Comparison of ENCODE assay signal across 18 cellular contexts in the genomic region with DNA sequence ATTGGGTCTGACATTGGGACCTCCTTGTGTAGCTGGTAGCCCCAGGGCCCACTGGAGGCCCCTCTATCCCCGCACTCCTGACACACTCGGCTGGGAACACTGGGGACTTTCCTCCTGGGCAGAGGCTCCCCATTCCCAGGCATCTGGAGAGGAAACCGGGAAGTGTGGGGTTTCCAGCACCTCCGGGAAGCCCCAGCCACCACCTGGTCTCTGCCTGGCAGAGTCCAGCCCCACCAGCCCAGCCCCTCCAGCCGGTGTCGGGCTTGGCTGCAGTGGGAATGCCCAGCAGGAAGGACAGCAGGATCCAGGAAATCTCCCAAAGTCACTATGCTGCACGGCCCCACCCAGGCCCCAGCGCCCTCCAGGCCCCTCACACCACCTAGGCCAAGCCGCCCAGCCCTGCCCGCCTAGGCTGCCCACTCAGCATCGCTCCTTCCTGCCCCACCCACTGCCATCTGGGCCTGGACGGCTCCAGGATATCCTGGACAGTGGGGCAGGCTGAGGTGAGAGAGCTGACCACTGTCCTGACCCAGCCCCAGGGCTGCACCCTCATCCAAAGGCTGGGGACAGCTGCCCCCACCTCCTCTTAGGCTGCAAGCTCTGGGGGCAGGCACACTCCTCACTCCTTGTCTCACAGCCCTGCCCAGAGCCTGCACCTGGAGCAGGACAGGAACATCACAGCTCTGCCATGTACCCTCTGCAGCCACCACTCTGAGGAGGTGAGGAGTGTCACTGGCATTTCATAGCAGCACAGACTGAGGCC. TPM values are rescaled to one million over a fixed set of nuclear protein-coding genes. Genes with fewer than 3 reads are reported as not detected.
A peak's percentile ranks its signal among the peaks of the same experiment; 100 is the strongest.
DNase-seq lines count a peak whose midpoint lies in the region; ATAC-seq, FAIRE-seq and TF ChIP-seq lines count a peak whose summit lies in the region.
"Had no signal": no experiment of that assay in that cellular context is flagged by ENCODE, and none has a peak within 500 bp of the region (broad histone marks: within the 10 kb centered on the region; RNA-seq: fewer than 3 reads in every experiment).

No MANE protein-coding gene starts in this region.

- H3K4me1 ChIP-seq in K562 (replicated peaks in 1 of 2; ENCODE audit: control insufficient read depth in 2 of 2, insufficient read depth in 2 of 2, low read length in 2 of 2) (peaks cover 4 to 60% of the 10 kb centered on the region in 2 experiments; a peak in 4 of 5 replicates), left lung (peaks cover 0 to 9% of the 10 kb centered on the region in 2 donors)

- peaks cover 3% of the 10 kb centered on the region for H3K9me1 ChIP-seq in K562 (ENCODE audit: control insufficient read depth, insufficient read depth, low read length)

- TF ChIP-seq POLR2A in K562 (conservative IDR thresholded peaks at IDR 0.05) = no peak

- POLR2A ChIA-PET in activated naive CD8-positive, alpha-beta T cell treated with anti-CD3 and anti-CD28 coated beads, Interleukin-2, amount 10 ng/mL, durations not matched to agents 7 days and 5 days (lab: Charles Lee) = no interaction called here
- POLR2A ChIA-PET in K562 (lab: Yijun Ruan, JAX) = interaction anchor here (1.5 kb wide), 1 partner anchor 11 kb away, joined by 6 read pairs; no protein-coding TSS in a partner anchor

- intact Hi-C loops in K562 (cut with micrococcal nuclease) (no loop called here), left lung (cut with DNase I) (no loop called here)

- no peak overlapping the region for H3K4me2 ChIP-seq in K562 (ENCODE audit: insufficient read depth, low read length)

- CTCF ChIA-PET in K562 (lab: Yijun Ruan, JAX; ENCODE audit: low intra/inter-chr PET ratio) = no interaction called here

- H3K27ac ChIP-seq in K562 (ENCODE audit: extremely low read depth, low read depth, low read length) (no peak overlapping the region), left lung (peak overlapping the region in 1 of 2 donors; percentile 28)
- H3K27ac ChIP-seq: brain microvascular endothelial cell, neutrophil, tibial artery had no signal

- H3K4me3 ChIP-seq in K562 = no peak overlapping the region
- no peak overlapping the region for H3K4me3 ChIP-seq in left lung
- H3K4me3 ChIP-seq: tibial artery had no signal

- H3K27ac Mint-ChIP-seq in activated naive CD8-positive, alpha-beta T cell treated with anti-CD3 and anti-CD28 coated beads, Interleukin-2, amount 10 ng/mL, durations not matched to agents 7 days and 5 days = no peak overlapping the region
- no peak overlapping the region for H3K27ac Mint-ChIP-seq in activated naive CD8-positive, alpha-beta T cell treated with anti-CD3 and anti-CD28 coated beads, Interleukin-2, amount 50 U/mL, for 24 hours

- no peaks in the 10 kb centered on the region for H3K9me3 Mint-ChIP-seq in activated naive CD8-positive, alpha-beta T cell treated with anti-CD3 and anti-CD28 coated beads, Interleukin-2, amount 10 ng/mL, durations not matched to agents 7 days and 5 days
- no peaks in the 10 kb centered on the region for H3K9me3 Mint-ChIP-seq in activated naive CD8-positive, alpha-beta T cell treated with anti-CD3 and anti-CD28 coated beads, Interleukin-2, amount 50 U/mL, for 24 hours

- H3K4me3 Mint-ChIP-seq in activated naive CD8-positive, alpha-beta T cell treated with anti-CD3 and anti-CD28 coated beads, Interleukin-2, amount 10 ng/mL, durations not matched to agents 7 days and 5 days = no peak overlapping the region
- no peak overlapping the region for H3K4me3 Mint-ChIP-seq in activated naive CD8-positive, alpha-beta T cell treated with anti-CD3 and anti-CD28 coated beads, Interleukin-2, amount 50 U/mL, for 24 hours

- peak overlapping the region in 1 of 2 experiments; percentile 33; a peak in 1 of 4 replicates for H3K9ac ChIP-seq in K562 (ENCODE audit: insufficient read depth in 1 of 2, low read depth in 2 of 2, low read length in 2 of 2)

- in situ Hi-C loops in K562 (cut with MboI) = no loop called here
- in situ Hi-C loops in GM13977 (cut with MboI; ENCODE audit: low pct_unique_long_range_greater_than_20kb, low sequenced_read_pairs, unreplicated experiment) = no loop called here

- H3K36me3 Mint-ChIP-seq in activated naive CD8-positive, alpha-beta T cell treated with anti-CD3 and anti-CD28 coated beads, Interleukin-2, amount 10 ng/mL, durations not matched to agents 7 days and 5 days = no peaks in the 10 kb centered on the region
- H3K36me3 Mint-ChIP-seq in activated naive CD8-positive, alpha-beta T cell treated with anti-CD3 and anti-CD28 coated beads, Interleukin-2, amount 50 U/mL, for 24 hours (ENCODE audit: low read depth) = no peaks in the 10 kb centered on the region

- H3K9me3 ChIP-seq in K562 (replicated peaks; ENCODE audit: control insufficient read depth, insufficient read depth, low read depth, low read length) (no peaks in the 10 kb centered on the region), left lung (no peaks in the 10 kb centered on the region)
- H3K9me3 ChIP-seq: neutrophil, tibial artery had no signal

- H4K20me1 ChIP-seq in K562 (replicated peaks; ENCODE audit: control insufficient read depth, insufficient read depth, low read length) = no peaks in the 10 kb centered on the region; the same call in 1 of the 2 replicates

- WGBS in K562 (ENCODE audit: insufficient coverage, low coverage, missing lambda C conversion rate) = 15% methylated on average over 10 of the region's 12 CpGs

- no peak for TF ChIP-seq CTCF in K562 (IDR thresholded peaks at IDR 0.05 in 2 of 3, conservative IDR thresholded peaks at IDR 0.05 in 1 of 3; ENCODE audit: insufficient read depth in 2 of 3, low read depth in 1 of 3, low read length in 3 of 3)
- no peak for TF ChIP-seq CTCF in left lung (IDR thresholded peaks at IDR 0.05)
- no peak for TF ChIP-seq CTCF in GM13977 (IDR thresholded peaks at IDR 0.05; ENCODE audit: extremely low read depth, insufficient read depth, missing control alignments)

- peaks cover 11 to 79% of the 10 kb centered on the region in 2 experiments for H3K27me3 ChIP-seq in K562 (ENCODE audit: control insufficient read depth in 2 of 2, insufficient read depth in 2 of 2, low read length in 2 of 2)
- H3K27me3 ChIP-seq in left lung = no peaks in the 10 kb centered on the region
- H3K27me3 ChIP-seq: brain microvascular endothelial cell had no signal

- DNase-seq in activated naive CD8-positive, alpha-beta T cell treated with anti-CD3 and anti-CD28 coated beads, Interleukin-2, amount 10 ng/mL, durations not matched to agents 7 days and 5 days = peak; percentile 29
- DNase-seq in activated naive CD8-positive, alpha-beta T cell treated with anti-CD3 and anti-CD28 coated beads, Interleukin-2, amount 50 U/mL, for 24 hours = no peak
- DNase-seq in K562 (ENCODE audit: extremely low read depth in 1 of 4, low spot score in 3 of 4) (no peak), left lung (peak in 1 of 2 donors; percentile 64), ureter (ENCODE audit: low spot score) (peak; percentile 43), GM13977 (ENCODE audit: low spot score) (no peak)
- DNase-seq in stimulated activated naive CD4-positive, alpha-beta T cell treated with Interleukin-2 at 50 U/mL for 16 hours (lab: John Stamatoyannopoulos, UW) = no peak
- DNase-seq: activated naive CD4-positive, alpha-beta T cell treated with anti-CD3 and anti-CD28 coated beads, Interleukin-2, amount 50 U/mL, for 16 hours; brain microvascular endothelial cell; effector CD4-positive, alpha-beta T cell; GOT3; NCI-H1048; NCI-H2171; stimulated activated CD4-positive, alpha-beta T cell treated with anti-CD3 and anti-CD28 coated beads, Interleukin-4, amount 100 ng/mL, for 1 hour; tibial artery had no signal

- no peak for TF ChIP-seq RAD21 in K562 (CRISPR knock-in tag; conservative IDR thresholded peaks at IDR 0.05 in 1 of 2, IDR thresholded peaks at IDR 0.05 in 1 of 2)

- no peak for ATAC-seq in activated naive CD8-positive, alpha-beta T cell treated with anti-CD3 and anti-CD28 coated beads, Interleukin-2, amount 10 ng/mL, durations not matched to agents 7 days and 5 days (ENCODE audit: low read depth)
- no peak for ATAC-seq in activated naive CD8-positive, alpha-beta T cell treated with anti-CD3 and anti-CD28 coated beads, Interleukin-2, amount 50 U/mL, for 24 hours
- ATAC-seq in K562 = 0 out of 3 replicates have a peak, but pooled peaks have one; percentile 2
- peak; percentile 7 for ATAC-seq in left lung
- ATAC-seq in HG03025 (IDR thresholded peaks at IDR 0.05; ENCODE audit: low FRiP score, unreplicated experiment) = no peak

- no peak overlapping the region for H2AFZ ChIP-seq in K562 (ENCODE audit: low read depth, low read length)

- H3K36me3 ChIP-seq in K562 (ENCODE audit: control insufficient read depth, insufficient read depth, low read length) (no peaks in the 10 kb centered on the region), left lung (no peaks in the 10 kb centered on the region)
- H3K36me3 ChIP-seq: brain microvascular endothelial cell, neutrophil, tibial artery had no signal

- no peak for TF ChIP-seq EP300 in K562 (IDR thresholded peaks at IDR 0.05; ENCODE audit: low read length)

- FAIRE-seq in K562 (lab: Jason Lieb, UNC) = no peak
- FAIRE-seq: TTC549 had no signal

- peaks cover 10% of the 10 kb centered on the region for H3K4me1 Mint-ChIP-seq in activated naive CD8-positive, alpha-beta T cell treated with anti-CD3 and anti-CD28 coated beads, Interleukin-2, amount 10 ng/mL, durations not matched to agents 7 days and 5 days
- H3K4me1 Mint-ChIP-seq in activated naive CD8-positive, alpha-beta T cell treated with anti-CD3 and anti-CD28 coated beads, Interleukin-2, amount 50 U/mL, for 24 hours = peaks cover 4% of the 10 kb centered on the region

- H3K79me2 ChIP-seq in K562 (ENCODE audit: control insufficient read depth, insufficient read depth, low read length) = no peaks in the 10 kb centered on the region

- BruUV-seq in K562 (replicated peaks; lab: Mats Ljungman, UMichigan) = no TSS peak

- H3K27me3 Mint-ChIP-seq in activated naive CD8-positive, alpha-beta T cell treated with anti-CD3 and anti-CD28 coated beads, Interleukin-2, amount 10 ng/mL, durations not matched to agents 7 days and 5 days = peaks cover 4% of the 10 kb centered on the region
- H3K27me3 Mint-ChIP-seq in activated naive CD8-positive, alpha-beta T cell treated with anti-CD3 and anti-CD28 coated beads, Interleukin-2, amount 50 U/mL, for 24 hours = no peaks in the 10 kb centered on the region

RNA-seq across cellular contexts. Expression of gene RASGEF1A, which starts 11.8 kb away (rescaled TPM):
- total RNA-seq in activated naive CD8-positive, alpha-beta T cell treated with anti-CD3 and anti-CD28 coated beads, Interleukin-2, amount 10 ng/mL, durations not matched to agents 7 days and 5 days = 1 to 10 TPM; 4.4 to 4.9 TPM
- 16.2 and 38.5 TPM in 2 replicates for total RNA-seq in K562 (2011; cell fraction: chromatin; rRNA removed; ENCODE audit: low replicate concordance)
- 29.0 and 30.1 TPM in 2 replicates for total RNA-seq in K562 (2011; cell fraction: nucleolus; rRNA removed)
- total RNA-seq in K562 (2011; cell fraction: nucleoplasm; rRNA removed) = 17.3 and 19.3 TPM in 2 replicates
- total RNA-seq in K562 (2014; rRNA removed) (29.7 and 32.0 TPM in 2 replicates), K562 (2014; rRNA removed; fragmentation: Illumina TruSeq; extraction: Trizol) (8.1 and 9.2 TPM in 2 replicates), K562 (2015; rRNA removed; fragmentation: Illumina TruSeq; extraction: Trizol) (9.8 and 10.2 TPM in 2 replicates), K562 (2021) (20.9 and 21.5 TPM in 2 replicates), left lung (1 to 10 TPM; 2.0 to 3.1 TPM), ureter (4.0 TPM)
- polyA plus RNA-seq in K562 (2011; rRNA removed) (25.3 and 28.7 TPM in 2 replicates), K562 (2014; fragmentation: Illumina TruSeq; extraction: Trizol) (14.7 and 18.9 TPM in 2 replicates), K562 (2014; fragmentation: Nextera tagmentation; extraction: Ambion mirVana) (1 to 10 TPM; 1.6 to 2.9 TPM), K562 (2014; rRNA removed) (24.2 and 27.9 TPM in 2 replicates)
- 27.5 and 49.3 TPM in 2 replicates for polyA plus RNA-seq in K562 (2011; cell fraction: cytosol; rRNA removed)
- 38.8 and 68.7 TPM in 2 replicates for polyA plus RNA-seq in K562 (2011; cell fraction: nucleus; rRNA removed)
- polyA plus RNA-seq in K562 (2012) = 7.4 and 13.1 TPM in 2 replicates
- 9.3 and 18.5 TPM in 2 replicates for polyA minus RNA-seq in K562 (2011; rRNA and poly(A)+ RNA removed)
- 19.4 and 20.6 TPM in 2 replicates for polyA minus RNA-seq in K562 (2011; cell fraction: cytosol; rRNA and poly(A)+ RNA removed)
- polyA minus RNA-seq in K562 (2011; cell fraction: nucleus; rRNA and poly(A)+ RNA removed) = 21.3 TPM in 2 replicates

Comparison
In these comparisons a context has a peak if more than half of its experiments do, and no peak if none do; other contexts are left out.
1. DNase-seq: peak in activated naive CD8-positive, alpha-beta T cell treated with anti-CD3 and anti-CD28 coated beads, Interleukin-2, amount 10 ng/mL, durations not matched to agents 7 days and 5 days (single experiment) and ureter (single experiment); none in activated naive CD8-positive, alpha-beta T cell treated with anti-CD3 and anti-CD28 coated beads, Interleukin-2, amount 50 U/mL, for 24 hours (single experiment), K562 (0 of 4), GM13977 (single experiment) and stimulated activated naive CD4-positive, alpha-beta T cell treated with Interleukin-2 at 50 U/mL for 16 hours (single experiment).
2. ATAC-seq: peak in K562 (single experiment) and left lung (single experiment); none in activated naive CD8-positive, alpha-beta T cell treated with anti-CD3 and anti-CD28 coated beads, Interleukin-2, amount 10 ng/mL, durations not matched to agents 7 days and 5 days (single experiment), activated naive CD8-positive, alpha-beta T cell treated with anti-CD3 and anti-CD28 coated beads, Interleukin-2, amount 50 U/mL, for 24 hours (single experiment) and HG03025 (single experiment).